Comparison of ENCODE assay signal across 1 cellular context in the genomic region with DNA sequence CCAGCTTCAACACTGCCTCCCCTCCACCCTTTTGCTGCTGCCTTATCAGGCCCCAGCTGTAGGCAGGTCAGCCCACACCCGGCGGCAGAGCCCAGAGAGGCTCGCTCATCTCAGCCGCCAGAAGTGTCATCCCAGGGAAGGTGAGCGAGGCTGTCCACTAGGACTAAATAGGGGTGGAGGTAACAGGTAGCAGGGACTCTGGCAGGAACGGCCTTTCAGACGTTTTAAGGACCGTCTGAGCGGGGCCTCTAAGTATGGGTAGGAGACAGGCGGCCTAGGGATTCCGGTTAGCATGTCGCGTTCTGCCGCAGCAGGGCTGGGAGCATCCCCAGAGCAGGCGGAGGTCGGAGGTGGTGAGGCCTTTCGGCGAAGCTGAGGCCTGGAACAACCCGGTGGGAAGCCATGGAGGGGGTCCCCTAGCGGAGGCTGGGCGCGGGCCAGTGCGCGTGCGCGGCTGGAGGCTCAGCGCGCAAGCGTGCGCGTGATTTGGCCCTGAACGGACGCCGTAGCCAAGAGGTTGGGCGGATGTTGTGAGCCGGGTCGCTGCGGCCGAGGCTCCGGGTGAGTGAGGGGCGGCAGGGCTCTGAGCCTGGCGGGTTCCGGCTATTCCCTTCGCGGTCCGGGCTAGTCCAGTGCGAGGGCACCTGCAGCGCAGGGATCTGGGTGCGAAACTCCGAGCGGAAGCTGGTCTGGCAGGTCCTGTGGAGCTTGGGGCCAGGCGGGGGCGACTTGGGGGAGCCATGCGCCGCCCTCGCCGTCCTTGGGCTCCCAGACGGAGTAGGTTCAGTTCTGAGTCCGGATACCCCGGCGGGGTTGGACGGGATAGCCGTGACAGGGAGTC.
TF ChIP-seq lines count a peak whose summit lies in the region.

A gene (minus strand): TSS at position 429 of the 841 bp plus-strand sequence. CDS start 783 bp downstream, outside the sequence.
A gene (plus strand): TSS at position 512 of the 841 bp plus-strand sequence. CDS start 1,609 bp downstream, outside the sequence.

TF ChIP-seq in GM23338, 12 proteins besides CTCF, POLR2A, EP300 and RAD21 (continued from another document):
- TF ChIP-seq, protein P1, sequence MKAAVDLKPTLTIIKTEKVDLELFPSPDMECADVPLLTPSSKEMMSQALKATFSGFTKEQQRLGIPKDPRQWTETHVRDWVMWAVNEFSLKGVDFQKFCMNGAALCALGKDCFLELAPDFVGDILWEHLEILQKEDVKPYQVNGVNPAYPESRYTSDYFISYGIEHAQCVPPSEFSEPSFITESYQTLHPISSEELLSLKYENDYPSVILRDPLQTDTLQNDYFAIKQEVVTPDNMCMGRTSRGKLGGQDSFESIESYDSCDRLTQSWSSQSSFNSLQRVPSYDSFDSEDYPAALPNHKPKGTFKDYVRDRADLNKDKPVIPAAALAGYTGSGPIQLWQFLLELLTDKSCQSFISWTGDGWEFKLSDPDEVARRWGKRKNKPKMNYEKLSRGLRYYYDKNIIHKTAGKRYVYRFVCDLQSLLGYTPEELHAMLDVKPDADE (IDR thresholded peaks at IDR 0.05), result peak; percentile 71
- TF ChIP-seq, protein P2, sequence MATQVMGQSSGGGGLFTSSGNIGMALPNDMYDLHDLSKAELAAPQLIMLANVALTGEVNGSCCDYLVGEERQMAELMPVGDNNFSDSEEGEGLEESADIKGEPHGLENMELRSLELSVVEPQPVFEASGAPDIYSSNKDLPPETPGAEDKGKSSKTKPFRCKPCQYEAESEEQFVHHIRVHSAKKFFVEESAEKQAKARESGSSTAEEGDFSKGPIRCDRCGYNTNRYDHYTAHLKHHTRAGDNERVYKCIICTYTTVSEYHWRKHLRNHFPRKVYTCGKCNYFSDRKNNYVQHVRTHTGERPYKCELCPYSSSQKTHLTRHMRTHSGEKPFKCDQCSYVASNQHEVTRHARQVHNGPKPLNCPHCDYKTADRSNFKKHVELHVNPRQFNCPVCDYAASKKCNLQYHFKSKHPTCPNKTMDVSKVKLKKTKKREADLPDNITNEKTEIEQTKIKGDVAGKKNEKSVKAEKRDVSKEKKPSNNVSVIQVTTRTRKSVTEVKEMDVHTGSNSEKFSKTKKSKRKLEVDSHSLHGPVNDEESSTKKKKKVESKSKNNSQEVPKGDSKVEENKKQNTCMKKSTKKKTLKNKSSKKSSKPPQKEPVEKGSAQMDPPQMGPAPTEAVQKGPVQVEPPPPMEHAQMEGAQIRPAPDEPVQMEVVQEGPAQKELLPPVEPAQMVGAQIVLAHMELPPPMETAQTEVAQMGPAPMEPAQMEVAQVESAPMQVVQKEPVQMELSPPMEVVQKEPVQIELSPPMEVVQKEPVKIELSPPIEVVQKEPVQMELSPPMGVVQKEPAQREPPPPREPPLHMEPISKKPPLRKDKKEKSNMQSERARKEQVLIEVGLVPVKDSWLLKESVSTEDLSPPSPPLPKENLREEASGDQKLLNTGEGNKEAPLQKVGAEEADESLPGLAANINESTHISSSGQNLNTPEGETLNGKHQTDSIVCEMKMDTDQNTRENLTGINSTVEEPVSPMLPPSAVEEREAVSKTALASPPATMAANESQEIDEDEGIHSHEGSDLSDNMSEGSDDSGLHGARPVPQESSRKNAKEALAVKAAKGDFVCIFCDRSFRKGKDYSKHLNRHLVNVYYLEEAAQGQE (IDR thresholded peaks at IDR 0.05; ENCODE audit: unreplicated experiment), result no peak
- TF ChIP-seq JUNB (IDR thresholded peaks at IDR 0.05; ENCODE audit: unreplicated experiment) (no peak), ZNF331 (CRISPR knock-in tag; IDR thresholded peaks at IDR 0.05; ENCODE audit: low read depth) (no peak)
